In the genomic region with DNA sequence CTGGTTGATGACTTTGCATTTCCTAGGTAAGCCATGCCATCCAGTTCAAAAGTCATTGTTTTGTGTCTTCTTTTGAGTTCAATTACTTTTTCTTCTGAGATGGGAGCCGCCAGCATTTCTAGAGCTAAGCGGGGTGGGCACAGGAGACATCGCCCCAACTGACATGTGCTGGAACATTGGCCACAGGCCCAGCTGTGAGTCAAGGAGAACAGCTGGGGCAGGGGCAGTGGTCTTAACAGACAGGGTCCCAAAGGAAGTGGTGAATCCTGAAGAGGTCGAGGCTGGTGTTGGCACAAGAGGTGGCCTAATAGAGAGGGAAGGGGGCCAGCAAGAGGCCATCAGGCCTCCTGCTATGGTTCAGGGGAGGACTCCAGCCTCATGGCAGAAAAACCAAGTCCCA, we compare ENCODE assay signal across 23 cellular contexts.
"Had no signal": no experiment of that assay in that cellular context is flagged by ENCODE, and none has a peak within 500 bp of the region (broad histone marks: within the 10 kb centered on the region; RNA-seq: fewer than 3 reads in every experiment).

No MANE protein-coding gene starts in this region.

- H3K36me3 ChIP-seq: breast epithelium, colonic mucosa, gastroesophageal sphincter, pancreas, thyroid gland had no signal

- H3K4me3 ChIP-seq: breast epithelium, colonic mucosa, gastroesophageal sphincter, pancreas, thyroid gland had no signal

- H3K27ac Mint-ChIP-seq: activated T-cell treated with anti-CD3 and anti-CD28 coated beads, Interleukin-2, amount 50 U/mL, for 72 hours; effector memory CD8-positive, alpha-beta T cell; immature natural killer cell; mesothelial cell of epicardium; naive B cell; stimulated activated naive CD8-positive, alpha-beta T cell treated with anti-CD3 and anti-CD28 coated beads, Interleukin-15, Interleukin-2, amounts not matched to agents 100 ng/mL and 50 ng/mL, for 24 hours; T-cell had no signal

- H3K4me3 Mint-ChIP-seq: activated T-cell treated with anti-CD3 and anti-CD28 coated beads, Interleukin-2, amount 50 U/mL, for 72 hours; central memory CD8-positive, alpha-beta T cell; effector memory CD8-positive, alpha-beta T cell; immature natural killer cell; mesothelial cell of epicardium; naive B cell; stimulated activated naive CD8-positive, alpha-beta T cell treated with anti-CD3 and anti-CD28 coated beads, Interleukin-15, Interleukin-2, amounts not matched to agents 100 ng/mL and 50 ng/mL, for 24 hours; T-cell had no signal

- ATAC-seq: activated T-cell treated with anti-CD3 and anti-CD28 coated beads, Interleukin-2, amount 50 U/mL, for 72 hours; effector memory CD8-positive, alpha-beta T cell; gastroesophageal sphincter; pancreas; right cardiac atrium; T-cell had no signal

- H3K27me3 ChIP-seq: breast epithelium, colonic mucosa, pancreas, thyroid gland had no signal

- H3K9me3 Mint-ChIP-seq: activated T-cell treated with anti-CD3 and anti-CD28 coated beads, Interleukin-2, amount 50 U/mL, for 72 hours; central memory CD8-positive, alpha-beta T cell; effector memory CD8-positive, alpha-beta T cell; immature natural killer cell; mesothelial cell of epicardium; stimulated activated naive CD8-positive, alpha-beta T cell treated with anti-CD3 and anti-CD28 coated beads, Interleukin-15, Interleukin-2, amounts not matched to agents 100 ng/mL and 50 ng/mL, for 24 hours; T-cell had no signal

- DNase-seq: activated CD4-positive, alpha-beta T cell treated with anti-CD3 and anti-CD28 coated beads for 4 hours; activated CD4-positive, alpha-beta T cell treated with anti-CD3 and anti-CD28 coated beads, Interleukin-2, amount 50 U/mL, for 4 hours; activated gamma-delta T cell; activated naive CD4-positive, alpha-beta T cell treated with anti-CD3 and anti-CD28 coated beads, Interleukin-2, amount 50 U/mL, for 16 hours; activated T-cell treated with anti-CD3 and anti-CD28 coated beads for 4 hours; activated T-cell treated with anti-CD3 and anti-CD28 coated beads, Interleukin-2, amount 50 U/mL, for 72 hours; amniotic stem cell; colonic mucosa; effector memory CD8-positive, alpha-beta T cell; hypothalamus; immature natural killer cell; naive B cell; pancreas; right cardiac atrium; stimulated activated CD4-positive, alpha-beta T cell treated with anti-CD3 and anti-CD28 coated beads, Interleukin-12 subunit alpha, Interleukin-12 subunit beta, amount 100 ng/mL, for 4 hours; stimulated activated CD4-positive, alpha-beta T cell treated with anti-CD3 and anti-CD28 coated beads, Interleukin-4, amount 100 ng/mL, for 1 hour; T-cell; thyroid gland had no signal

- H3K4me1 ChIP-seq: breast epithelium, colonic mucosa, gastroesophageal sphincter, pancreas, thyroid gland had no signal

- H3K4me1 Mint-ChIP-seq: central memory CD8-positive, alpha-beta T cell; immature natural killer cell; mesothelial cell of epicardium had no signal

- H3K27ac ChIP-seq: breast epithelium, colonic mucosa, gastroesophageal sphincter, pancreas, thyroid gland had no signal

- H3K36me3 Mint-ChIP-seq: immature natural killer cell, mesothelial cell of epicardium, naive B cell, T-cell had no signal

- H3K9me3 ChIP-seq: breast epithelium, colonic mucosa, gastroesophageal sphincter, pancreas, thyroid gland had no signal

- H3K27me3 Mint-ChIP-seq: central memory CD8-positive, alpha-beta T cell; stimulated activated naive CD8-positive, alpha-beta T cell treated with anti-CD3 and anti-CD28 coated beads, Interleukin-15, Interleukin-2, amounts not matched to agents 100 ng/mL and 50 ng/mL, for 24 hours; T-cell had no signal
